ENCODE assay signal across 7 cellular contexts in genomic region chr3:15812183-15812582, GRCh38. TPM values are rescaled to one million over a fixed set of nuclear protein-coding genes. Genes with fewer than 3 reads are reported as not detected.
DNase-seq lines count a peak whose midpoint lies in the region; ATAC-seq, FAIRE-seq and TF ChIP-seq lines count a peak whose summit lies in the region.

No MANE protein-coding gene starts in this region.

- no peaks in the 10 kb centered on the region for H3K9me3 Mint-ChIP-seq in progenitor cell of endocrine pancreas (ENCODE audit: low read depth)
- no peaks in the 10 kb centered on the region for H3K9me3 Mint-ChIP-seq in activated naive CD4-positive, alpha-beta T cell treated with anti-CD3 and anti-CD28 coated beads for 36 hours

- peaks cover 51% of the 10 kb centered on the region for H3K4me1 ChIP-seq in MM.1S (ENCODE audit: low read length)

- intact Hi-C loops in activated naive CD4-positive, alpha-beta T cell treated with anti-CD3 and anti-CD28 coated beads for 36 hours (cut with micrococcal nuclease) = loop anchor here (1.0 to 5.0 kb wide), 3 partner anchors 182 to 605 kb away; partner anchors contain the start of genes CAPN7, EAF1 and METTL6

- H3K27me3 Mint-ChIP-seq in progenitor cell of endocrine pancreas = no peaks in the 10 kb centered on the region
- no peaks in the 10 kb centered on the region for H3K27me3 Mint-ChIP-seq in activated naive CD4-positive, alpha-beta T cell treated with anti-CD3 and anti-CD28 coated beads for 36 hours (ENCODE audit: low read depth)

- no peaks in the 10 kb centered on the region for H3K36me3 Mint-ChIP-seq in progenitor cell of endocrine pancreas (ENCODE audit: insufficient read depth)
- H3K36me3 Mint-ChIP-seq in activated naive CD4-positive, alpha-beta T cell treated with anti-CD3 and anti-CD28 coated beads for 36 hours (ENCODE audit: low read depth) = no peaks in the 10 kb centered on the region

- no peaks in the 10 kb centered on the region for H3K27me3 ChIP-seq in MM.1S (replicated peaks; ENCODE audit: insufficient read depth, low read length)

- no peak overlapping the region for H3K27ac Mint-ChIP-seq in progenitor cell of endocrine pancreas
- H3K27ac Mint-ChIP-seq in activated naive CD4-positive, alpha-beta T cell treated with anti-CD3 and anti-CD28 coated beads for 36 hours = no peak overlapping the region

- H3K4me3 Mint-ChIP-seq in progenitor cell of endocrine pancreas (ENCODE audit: low read depth) = no peak overlapping the region
- no peak overlapping the region for H3K4me3 Mint-ChIP-seq in activated naive CD4-positive, alpha-beta T cell treated with anti-CD3 and anti-CD28 coated beads for 36 hours

- peaks cover 90% of the 10 kb centered on the region for H3K79me2 ChIP-seq in MM.1S (ENCODE audit: low read length)

- no peaks in the 10 kb centered on the region for H3K36me3 ChIP-seq in MM.1S (replicated peaks; ENCODE audit: insufficient read depth, low read length)

- no peak overlapping the region for H3K4me3 ChIP-seq in MM.1S (ENCODE audit: low read length)

- no peaks in the 10 kb centered on the region for H3K9me2 ChIP-seq in MM.1S (replicated peaks; ENCODE audit: insufficient read depth, low read length)

- H2AFZ ChIP-seq in MM.1S (ENCODE audit: low read length) = no peak overlapping the region

- TF ChIP-seq CTCF in MM.1S (IDR thresholded peaks at IDR 0.05; ENCODE audit: low read length) (peak; percentile 42), progenitor cell of endocrine pancreas (IDR thresholded peaks at IDR 0.05; ENCODE audit: unreplicated experiment) (peak; percentile 40)

- H3K4me2 ChIP-seq in MM.1S (ENCODE audit: low read depth, low read length) = no peak overlapping the region

- no peak overlapping the region for H3K9ac ChIP-seq in MM.1S (ENCODE audit: low read length)

- H3F3A ChIP-seq in MM.1S (ENCODE audit: insufficient read depth, low read length) = peaks cover 16% of the 10 kb centered on the region

- CTCF ChIA-PET in activated naive CD4-positive, alpha-beta T cell treated with anti-CD3 and anti-CD28 coated beads for 36 hours (lab: Charles Lee) = interaction anchor here (0.6 to 3.2 kb wide), 14 partner anchors 11 to 612 kb away, joined by 3 to 23 read pairs (median 4); no protein-coding TSS in a partner anchor

- H4K20me1 ChIP-seq in MM.1S (ENCODE audit: insufficient read depth, low read length) = no peaks in the 10 kb centered on the region

- FAIRE-seq in G401.6 (lab: Jason Lieb, UNC) (peak; percentile 83), endometrium (lab: Jason Lieb, UNC) (peak; percentile 72)

- ATAC-seq in GM18909 (IDR thresholded peaks at IDR 0.05; ENCODE audit: poor library complexity, unreplicated experiment) = no peak
- no peak for ATAC-seq in HG02763 (IDR thresholded peaks at IDR 0.05; ENCODE audit: unreplicated experiment)

- DNase-seq in MM.1S (peak; percentile 48), progenitor cell of endocrine pancreas (ENCODE audit: low spot score, unreplicated experiment) (no peak)
- no peak for DNase-seq in activated naive CD4-positive, alpha-beta T cell treated with anti-CD3 and anti-CD28 coated beads for 36 hours

- H3K4me1 Mint-ChIP-seq in progenitor cell of endocrine pancreas (ENCODE audit: low read depth) = no peaks in the 10 kb centered on the region
- peaks cover 30% of the 10 kb centered on the region for H3K4me1 Mint-ChIP-seq in activated naive CD4-positive, alpha-beta T cell treated with anti-CD3 and anti-CD28 coated beads for 36 hours (ENCODE audit: low read depth)

- H3K9me3 ChIP-seq in MM.1S (replicated peaks; ENCODE audit: insufficient read depth, low read length) = no peaks in the 10 kb centered on the region

- no peak overlapping the region for H3K27ac ChIP-seq in MM.1S (ENCODE audit: low read length)

RNA-seq across cellular contexts. Expression of gene ANKRD28, which starts 14.4 kb away (rescaled TPM):
- total RNA-seq in progenitor cell of endocrine pancreas = 63.7 and 66.1 TPM in 2 replicates
- total RNA-seq in activated naive CD4-positive, alpha-beta T cell treated with anti-CD3 and anti-CD28 coated beads for 36 hours = 10 to 100 TPM; 21.4 to 23.6 TPM
